In genomic region chr9:137221477-137222111, GRCh38 we compare ENCODE assay signal across 10 cellular contexts. TPM values are rescaled to one million over a fixed set of nuclear protein-coding genes. Genes with fewer than 3 reads are reported as not detected.
A peak's percentile ranks its signal among the peaks of the same experiment; 100 is the strongest.
DNase-seq lines count a peak whose midpoint lies in the region; ATAC-seq, FAIRE-seq and TF ChIP-seq lines count a peak whose summit lies in the region.
"Had no signal": no experiment of that assay in that cellular context is flagged by ENCODE, and none has a peak within 500 bp of the region (broad histone marks: within the 10 kb centered on the region; RNA-seq: fewer than 3 reads in every experiment).

No MANE protein-coding gene starts in this region.

- H3K4me2 ChIP-seq in DOHH2 (ENCODE audit: low read length) = peak overlapping the region; percentile 55
- peak overlapping the region; percentile 39; the same call in 1 of the 2 replicates for H3K4me2 ChIP-seq in IMR-90 (ENCODE audit: low read depth, low read length)
- H3K4me2 ChIP-seq in H1 (ENCODE audit: insufficient read depth in 1 of 2, low read depth in 2 of 2, low read length in 2 of 2) = peak overlapping the region; percentile 77 to 82
- H3K4me2 ChIP-seq in parathyroid adenoma (ENCODE audit: low read length) = peak overlapping the region; percentile 72

- H3K36me3 ChIP-seq in DOHH2 (ENCODE audit: control insufficient read depth, low read length) (peaks cover 6% of the 10 kb centered on the region), IMR-90 (ENCODE audit: control insufficient read depth, insufficient read depth, low read length) (peaks cover 4% of the 10 kb centered on the region), H1 (ENCODE audit: control insufficient read depth in 2 of 4, insufficient read depth in 4 of 4, low read length in 3 of 4) (peaks cover 0 to 2% (median 0%) of the 10 kb centered on the region in 4 experiments; a peak in 2 of 8 replicates), parathyroid adenoma (ENCODE audit: control insufficient read depth, insufficient read depth, low read length) (no peaks in the 10 kb centered on the region)

- TF ChIP-seq POLR2A in IMR-90 (IDR thresholded peaks at IDR 0.05; ENCODE audit: low read depth, low read length) = no peak
- no peak for TF ChIP-seq POLR2A in H1 (IDR thresholded peaks at IDR 0.05; ENCODE audit: control extremely low read depth in 1 of 2, low read depth in 2 of 2, low read length in 2 of 2)

- H3K23ac ChIP-seq in IMR-90 (ENCODE audit: low read depth, low read length) = no peak overlapping the region
- no peak overlapping the region for H3K23ac ChIP-seq in H1 (ENCODE audit: insufficient read length)

- TF ChIP-seq EP300 in H1 (IDR thresholded peaks at IDR 0.05; ENCODE audit: borderline replicate concordance in 1 of 2, low read depth in 2 of 2, low read length in 2 of 2) = no peak

- H2BK5ac ChIP-seq in IMR-90 (ENCODE audit: low read depth, low read length, poor library complexity, severe bottlenecking) (no peak overlapping the region), H1 (ENCODE audit: low read depth, low read length) (no peak overlapping the region; the same call in 1 of the 2 replicates)

- TF ChIP-seq RAD21 in IMR-90 (IDR thresholded peaks at IDR 0.05; ENCODE audit: low read length) (no peak), H1 (IDR thresholded peaks at IDR 0.05 in 1 of 2, conservative IDR thresholded peaks at IDR 0.05 in 1 of 2; ENCODE audit: low read depth in 2 of 2, low read length in 2 of 2) (no peak)

- H3K9me2 ChIP-seq in DOHH2 (replicated peaks; ENCODE audit: control insufficient read depth, low read length) = no peaks in the 10 kb centered on the region

- H2AK5ac ChIP-seq in IMR-90 (ENCODE audit: low read depth, low read length) = no peak overlapping the region
- no peak overlapping the region for H2AK5ac ChIP-seq in H1 (ENCODE audit: low read depth, low read length)

- no peak overlapping the region for H3K9ac ChIP-seq in IMR-90 (ENCODE audit: low read depth, low read length)
- H3K9ac ChIP-seq in H1 (replicated peaks in 1 of 4; ENCODE audit: extremely low read depth in 1 of 4, low read depth in 3 of 4, low read length in 3 of 4) = no peak overlapping the region
- no peak overlapping the region for H3K9ac ChIP-seq in parathyroid adenoma

- no peak for FAIRE-seq in H1 (lab: Jason Lieb, UNC)

- in situ Hi-C loops in IMR-90 (cut with MboI; ENCODE audit: low sequenced_read_pairs) = no loop called here

- peak overlapping the region; percentile 78 for H2AK9ac ChIP-seq in IMR-90 (replicated peaks; ENCODE audit: low read depth, low read length, poor library complexity)

- H3K23me2 ChIP-seq in H1 (ENCODE audit: low read depth, low read length) = peaks cover 18% of the 10 kb centered on the region; the same call in 1 of the 2 replicates

- no peak overlapping the region for H2BK20ac ChIP-seq in IMR-90 (ENCODE audit: low read depth, low read length)
- H2BK20ac ChIP-seq in H1 (ENCODE audit: low read length) = no peak overlapping the region

- H4K20me1 ChIP-seq in DOHH2 (ENCODE audit: control insufficient read depth, insufficient read depth, low read depth, low read length) = no peaks in the 10 kb centered on the region
- no peaks in the 10 kb centered on the region for H4K20me1 ChIP-seq in IMR-90 (ENCODE audit: insufficient read depth, low read length)
- H4K20me1 ChIP-seq in H1 (replicated peaks in 1 of 2; ENCODE audit: control insufficient read depth in 1 of 2, insufficient read depth in 2 of 2, low read length in 2 of 2) = peaks cover 0 to 7% of the 10 kb centered on the region in 2 experiments

- H2BK120ac ChIP-seq in IMR-90 (ENCODE audit: low read depth, low read length) = no peak overlapping the region
- no peak overlapping the region for H2BK120ac ChIP-seq in H1 (replicated peaks; ENCODE audit: low read depth, low read length)

- H3K4me3 ChIP-seq in DOHH2 (ENCODE audit: low read length) = peak overlapping the region; percentile 65
- peak overlapping the region; percentile 25 for H3K4me3 ChIP-seq in IMR-90 (ENCODE audit: insufficient read depth, low read depth, low read length)
- H3K4me3 ChIP-seq in H1 (ENCODE audit: extremely low read depth in 1 of 4, insufficient read depth in 2 of 4, low read depth in 3 of 4, low read length in 4 of 4) = peak overlapping the region; percentile 32 to 67 (median 48)
- peak overlapping the region; percentile 44 for H3K4me3 ChIP-seq in parathyroid adenoma (ENCODE audit: low read depth, low read length)

- H2BK15ac ChIP-seq in IMR-90 (ENCODE audit: low read depth, low read length) = no peak overlapping the region
- H2BK15ac ChIP-seq in H1 (ENCODE audit: low read length) = no peak overlapping the region

- no peak overlapping the region for H4K91ac ChIP-seq in IMR-90 (ENCODE audit: insufficient read depth, low read depth, low read length)
- H4K91ac ChIP-seq in H1 (replicated peaks; ENCODE audit: insufficient read length, low read length) = no peak overlapping the region

- no peaks in the 10 kb centered on the region for H3K27me3 ChIP-seq in DOHH2 (ENCODE audit: control insufficient read depth, low read length)
- no peaks in the 10 kb centered on the region for H3K27me3 ChIP-seq in IMR-90 (ENCODE audit: control insufficient read depth, insufficient read depth, low read length)
- no peaks in the 10 kb centered on the region; a peak in 2 of 7 replicates for H3K27me3 ChIP-seq in H1 (replicated peaks in 1 of 4; ENCODE audit: control insufficient read depth in 3 of 4, extremely low read depth in 1 of 4, insufficient read depth in 3 of 4, low read length in 3 of 4)
- H3K27me3 ChIP-seq in parathyroid adenoma (ENCODE audit: control insufficient read depth, insufficient read depth, low read length) = no peaks in the 10 kb centered on the region

- no peak overlapping the region for H4K8ac ChIP-seq in IMR-90 (ENCODE audit: low read depth in 2 of 2, low read length in 2 of 2)
- no peak overlapping the region; the same call in 1 of the 2 replicates for H4K8ac ChIP-seq in H1 (ENCODE audit: extremely low read depth, insufficient read depth, low read length)

- CTCF ChIA-PET in IMR-90 (lab: Yijun Ruan, JAX) (no interaction called here), H1 (lab: Charles Lee; ENCODE audit: partially characterized antibody) (interaction anchor here (0.6 to 20.2 kb wide), 8 partner anchors 11 to 196 kb away, joined by 3 to 204 read pairs (median 4); partner anchors contain the start of genes ANAPC2, SSNA1 and TUBB4B)

- no peaks in the 10 kb centered on the region for H3K9me3 ChIP-seq in DOHH2 (ENCODE audit: control insufficient read depth, insufficient read depth, low read length)
- H3K9me3 ChIP-seq in IMR-90 (ENCODE audit: control insufficient read depth, insufficient read depth, low read length) = no peaks in the 10 kb centered on the region
- H3K9me3 ChIP-seq in H1 (ENCODE audit: insufficient read depth in 2 of 2, low read depth in 1 of 2, low read length in 1 of 2) = no peaks in the 10 kb centered on the region
- H3K9me3 ChIP-seq in parathyroid adenoma (ENCODE audit: control insufficient read depth, low read length) = no peaks in the 10 kb centered on the region

- no peak overlapping the region for H3K56ac ChIP-seq in IMR-90 (ENCODE audit: extremely low read depth, insufficient read depth, low read length)
- H3K56ac ChIP-seq in H1 (replicated peaks; ENCODE audit: insufficient read length, low read depth, low read length) = no peak overlapping the region

- 9% methylated on average over 18 of the region's 61 CpGs; no CpG with 5 or more reads in 1 of the 2 experiments for WGBS in IMR-90 (ENCODE audit: extremely low coverage in 2 of 2, insufficient read length in 1 of 2), 2 experiments
- WGBS in H1 (ENCODE audit: extremely low coverage in 1 of 2, insufficient coverage in 1 of 2, insufficient read length in 1 of 2, insufficient replicate concordance in 2 of 2, low coverage in 1 of 2, low lambda C conversion rate in 2 of 2, missing lambda C conversion rate in 1 of 2), 2 experiments = no CpG with 5 or more reads among the region's 61 CpGs

- H3K79me1 ChIP-seq in IMR-90 (ENCODE audit: low read depth in 1 of 2, low read length in 2 of 2) (peaks cover 0 to 4% of the 10 kb centered on the region in 2 experiments; a peak in 1 of 4 replicates), H1 (ENCODE audit: low read depth, low read length) (no peaks in the 10 kb centered on the region)

- no peak for TF ChIP-seq CTCF in DOHH2 (IDR thresholded peaks at IDR 0.05; ENCODE audit: low read depth, low read length, poor library complexity, severe bottlenecking)
- TF ChIP-seq CTCF in IMR-90 (conservative IDR thresholded peaks at IDR 0.05; ENCODE audit: low read depth, low read length) = no peak
- TF ChIP-seq CTCF in H1 (IDR thresholded peaks at IDR 0.05; ENCODE audit: control extremely low read depth in 1 of 3, insufficient read depth in 1 of 3, low read depth in 1 of 3, low read length in 3 of 3) = no peak
- TF ChIP-seq CTCF in parathyroid adenoma (IDR thresholded peaks at IDR 0.05) = no peak

- H3K14ac ChIP-seq in IMR-90 (replicated peaks; ENCODE audit: low read depth, low read length) (no peak overlapping the region), H1 (ENCODE audit: insufficient read length) (no peak overlapping the region)

- no peak for DNase-seq in IMR-90
- DNase-seq in H1 (ENCODE audit: low read depth in 1 of 2, low spot score in 2 of 2) = peak in 1 of 2 experiments; percentile 77
- no peak for DNase-seq in DMS114 treated with DMSO at 0.1 percent for 48 hours (lab: John Stamatoyannopoulos, UW; ENCODE audit: unreplicated experiment)
- DNase-seq in GDM1 (lab: John Stamatoyannopoulos, UW) = no peak
- DNase-seq in COLO829 (ENCODE audit: low spot score) = no peak
- DNase-seq: NCI-H774 had no signal

- no peak overlapping the region for H3K4ac ChIP-seq in IMR-90 (ENCODE audit: low read depth, low read length)
- H3K4ac ChIP-seq in H1 (replicated peaks; ENCODE audit: insufficient read length, low read depth, low read length) = no peak overlapping the region

- POLR2A ChIA-PET in IMR-90 (lab: Charles Lee; ENCODE audit: unreplicated experiment) (interaction anchor here (1.1 kb wide), 1 partner anchor 19 kb away, joined by 3 read pairs; no protein-coding TSS in a partner anchor), H1 (lab: Charles Lee; ENCODE audit: partially characterized antibody) (interaction anchor here (1.1 to 69.9 kb wide), 4 partner anchors 14 to 82 kb away, joined by 3 to 1462 read pairs (median 106); partner anchors contain the start of genes ANAPC2, NDOR1, NELFB and SSNA1)

- H3K18ac ChIP-seq in IMR-90 (ENCODE audit: low read depth, low read length) (no peak overlapping the region), H1 (ENCODE audit: extremely low read depth, low read length) (peak overlapping the region; percentile 87)

- H3K79me2 ChIP-seq in DOHH2 (ENCODE audit: control insufficient read depth, low read length) (peaks cover 5% of the 10 kb centered on the region), H1 (ENCODE audit: control insufficient read depth in 1 of 2, insufficient read depth in 2 of 2, low read length in 2 of 2) (no peaks in the 10 kb centered on the region), parathyroid adenoma (no peaks in the 10 kb centered on the region)

- no peak for ATAC-seq in IMR-90 (ENCODE audit: low read depth)
- ATAC-seq in HG03439 (IDR thresholded peaks at IDR 0.05; ENCODE audit: unreplicated experiment) = no peak

- no peak overlapping the region for H2BK12ac ChIP-seq in H1 (ENCODE audit: low read depth, low read length)

- H2AFZ ChIP-seq in IMR-90 (replicated peaks; ENCODE audit: low read length, poor library complexity) = peak overlapping the region; percentile 90
- H2AFZ ChIP-seq in H1 (ENCODE audit: low read length) = no peak overlapping the region
- no peak overlapping the region for H2AFZ ChIP-seq in parathyroid adenoma

- peaks cover 27% of the 10 kb centered on the region for H3K4me1 ChIP-seq in DOHH2 (ENCODE audit: control insufficient read depth, low read length)
- H3K4me1 ChIP-seq in IMR-90 (ENCODE audit: control insufficient read depth, insufficient read depth, low read length) = peaks cover 17% of the 10 kb centered on the region
- peaks cover 0 to 18% (median 12%) of the 10 kb centered on the region in 4 experiments; a peak in 5 of 7 replicates for H3K4me1 ChIP-seq in H1 (replicated peaks in 1 of 4; ENCODE audit: control insufficient read depth in 3 of 4, insufficient read depth in 4 of 4, low read length in 3 of 4)
- H3K4me1 ChIP-seq in parathyroid adenoma = peaks cover 2% of the 10 kb centered on the region

- peaks cover 6% of the 10 kb centered on the region for H3F3A ChIP-seq in DOHH2 (ENCODE audit: control insufficient read depth, insufficient read depth)

- dilution Hi-C loops in IMR-90 (cut with HindIII; ENCODE audit: low sequenced_read_pairs, unreplicated experiment) = no loop called here

- no peak overlapping the region for H4K5ac ChIP-seq in IMR-90 (ENCODE audit: low read depth, low read length)
- H4K5ac ChIP-seq in H1 (ENCODE audit: insufficient read length, low read depth, low read length) = no peak overlapping the region

- no TSS peak for BruUV-seq in IMR-90 (replicated peaks; lab: Mats Ljungman, UMichigan)

- intact Hi-C loops in IMR-90 (cut with micrococcal nuclease) = no loop called here

- no peak overlapping the region for H3K27ac ChIP-seq in DOHH2 (ENCODE audit: low read depth, low read length)
- H3K27ac ChIP-seq in IMR-90 (ENCODE audit: insufficient read depth, low read length) = no peak overlapping the region
- no peak overlapping the region for H3K27ac ChIP-seq in H1 (ENCODE audit: low read depth, low read length)
- no peak overlapping the region for H3K27ac ChIP-seq in parathyroid adenoma

- H3K9me1 ChIP-seq in IMR-90 (ENCODE audit: insufficient read depth, low read length) = peaks cover 3% of the 10 kb centered on the region; the same call in 1 of the 2 replicates

RNA-seq across cellular contexts. Expression of gene RNF208, which starts 0.4 kb away (rescaled TPM):
- not detected in 2 replicates for total RNA-seq in IMR-90 (2012; rRNA removed)
- polyA plus RNA-seq in IMR-90 (2012; rRNA removed) = 1.2 and 1.6 TPM in 2 replicates
- 1.3 and 3.7 TPM in 2 replicates for polyA plus RNA-seq in IMR-90 (2012; cell fraction: cytosol; rRNA removed)
- polyA plus RNA-seq in IMR-90 (2012; cell fraction: nucleus; rRNA removed; ENCODE audit: low replicate concordance) = 3.4 and 10.0 TPM in 2 replicates
- total RNA-seq in H1 (2021; fragmentation: NEBNext Ultra II Directional; extraction: Animal tissue kit (Norgen Biotek cat#: 25700)) = 7.7 and 8.9 TPM in 2 replicates
- 2.7 and 4.8 TPM in 2 replicates for polyA plus RNA-seq in H1 (2011; rRNA removed)
- polyA plus RNA-seq in H1 (2011; cell fraction: cytosol; rRNA removed) = 0.97 TPM
- 6.6 TPM for polyA plus RNA-seq in H1 (2011; cell fraction: nucleus; rRNA removed)
- 3.9 to 11.3 TPM (median 9.7 TPM) in 4 replicates for polyA plus RNA-seq in H1 (2012, experiment 1 of 2)
- polyA plus RNA-seq in H1 (2012, experiment 2 of 2) = 7.4 TPM
- 9.7 TPM for polyA plus RNA-seq in H1 (2013, experiment 1 of 2)
- polyA plus RNA-seq in H1 (2013, experiment 2 of 2) = 9.6 TPM
- 0.22 and 0.49 TPM in 2 replicates for polyA minus RNA-seq in H1 (2011; rRNA and poly(A)+ RNA removed)
- 6.2 TPM for polyA minus RNA-seq in H1 (2011; cell fraction: cytosol; rRNA and poly(A)+ RNA removed)
- polyA minus RNA-seq in H1 (2011; cell fraction: nucleus; rRNA and poly(A)+ RNA removed) = 1.8 TPM

RNA-seq across cellular contexts. Expression of gene CYSRT1, which starts 3.4 kb away (rescaled TPM):
- 0.18 TPM in 1 of 2 replicates, not detected in the other for total RNA-seq in IMR-90 (2012; rRNA removed)
- polyA plus RNA-seq in IMR-90 (2012; rRNA removed) (0.84 and 0.93 TPM in 2 replicates), H1 (2011; rRNA removed) (6.5 and 7.6 TPM in 2 replicates)
- 1.1 and 1.6 TPM in 2 replicates for polyA plus RNA-seq in IMR-90 (2012; cell fraction: cytosol; rRNA removed)
- 1.1 and 2.5 TPM in 2 replicates for polyA plus RNA-seq in IMR-90 (2012; cell fraction: nucleus; rRNA removed; ENCODE audit: low replicate concordance)
- total RNA-seq in H1 (2021; fragmentation: NEBNext Ultra II Directional; extraction: Animal tissue kit (Norgen Biotek cat#: 25700)) = 1.0 and 1.6 TPM in 2 replicates
- polyA plus RNA-seq in H1 (2011; cell fraction: cytosol; rRNA removed) = 5.1 TPM
- polyA plus RNA-seq in H1 (2011; cell fraction: nucleus; rRNA removed) = 6.3 TPM
- polyA plus RNA-seq in H1 (2012, experiment 1 of 2) = 1.6 to 3.3 TPM (median 2.5 TPM) in 4 replicates
- polyA plus RNA-seq in H1 (2012, experiment 2 of 2) = 1.6 TPM
- 1.9 TPM for polyA plus RNA-seq in H1 (2013, experiment 1 of 2)
- 1.6 TPM for polyA plus RNA-seq in H1 (2013, experiment 2 of 2)
- polyA minus RNA-seq in H1 (2011; rRNA and poly(A)+ RNA removed) = 0.66 and 1.0 TPM in 2 replicates
- 3.2 TPM for polyA minus RNA-seq in H1 (2011; cell fraction: cytosol; rRNA and poly(A)+ RNA removed)
- 3.0 TPM for polyA minus RNA-seq in H1 (2011; cell fraction: nucleus; rRNA and poly(A)+ RNA removed)

RNA-seq across cellular contexts. Expression of gene RNF224, which starts 5.7 kb away (rescaled TPM):
- total RNA-seq in IMR-90 (2012; rRNA removed) = not detected in 2 replicates
- polyA plus RNA-seq in IMR-90 (2012; rRNA removed) = not detected in 2 replicates
- not detected in 2 replicates for polyA plus RNA-seq in IMR-90 (2012; cell fraction: cytosol; rRNA removed)
- 0.12 TPM in 1 of 2 replicates, not detected in the other for polyA plus RNA-seq in IMR-90 (2012; cell fraction: nucleus; rRNA removed; ENCODE audit: low replicate concordance)
- 0.17 TPM in 1 of 2 replicates, not detected in the other for total RNA-seq in H1 (2021; fragmentation: NEBNext Ultra II Directional; extraction: Animal tissue kit (Norgen Biotek cat#: 25700))
- polyA plus RNA-seq in H1 (2011; rRNA removed) = 0.24 and 0.25 TPM in 2 replicates
- polyA plus RNA-seq in H1 (2011; cell fraction: cytosol; rRNA removed) = 0.10 TPM
- polyA plus RNA-seq in H1 (2011; cell fraction: nucleus; rRNA removed) = 0.58 TPM
- polyA plus RNA-seq in H1 (2012, experiment 1 of 2) = 0.19 to 0.48 TPM (median 0.29 TPM) in 4 replicates
- 0.21 TPM for polyA plus RNA-seq in H1 (2012, experiment 2 of 2)
- 0.22 TPM for polyA plus RNA-seq in H1 (2013, experiment 1 of 2)
- polyA plus RNA-seq in H1 (2013, experiment 2 of 2) = 0.15 TPM
- 0.09 and 0.12 TPM in 2 replicates for polyA minus RNA-seq in H1 (2011; rRNA and poly(A)+ RNA removed)
- polyA minus RNA-seq in H1 (2011; cell fraction: cytosol; rRNA and poly(A)+ RNA removed) = not detected
- 1.00 TPM for polyA minus RNA-seq in H1 (2011; cell fraction: nucleus; rRNA and poly(A)+ RNA removed)
- total RNA-seq: subcutaneous adipose tissue had no signal

RNA-seq across cellular contexts. Expression of gene SLC34A3, which starts 9.1 kb away (rescaled TPM):
- total RNA-seq in IMR-90 (2012; rRNA removed) = not detected in 2 replicates
- not detected in 2 replicates for polyA plus RNA-seq in IMR-90 (2012; rRNA removed)
- polyA plus RNA-seq in IMR-90 (2012; cell fraction: cytosol; rRNA removed) = not detected in 2 replicates
- polyA plus RNA-seq in IMR-90 (2012; cell fraction: nucleus; rRNA removed; ENCODE audit: low replicate concordance) = 0.09 TPM in 1 of 2 replicates, not detected in the other
- not detected in 2 replicates for total RNA-seq in H1 (2021; fragmentation: NEBNext Ultra II Directional; extraction: Animal tissue kit (Norgen Biotek cat#: 25700))
- 0.06 and 0.08 TPM in 2 replicates for polyA plus RNA-seq in H1 (2011; rRNA removed)
- 0.09 TPM for polyA plus RNA-seq in H1 (2011; cell fraction: cytosol; rRNA removed)
- 0.33 TPM for polyA plus RNA-seq in H1 (2011; cell fraction: nucleus; rRNA removed)
- polyA plus RNA-seq in H1 (2012, experiment 1 of 2) = 0.13 to 0.22 TPM (median 0.19 TPM) in 3 of 4 replicates, not detected in the other
- polyA plus RNA-seq in H1 (2012, experiment 2 of 2) = not detected
- 0.04 TPM for polyA plus RNA-seq in H1 (2013, experiment 1 of 2)
- 0.07 TPM for polyA plus RNA-seq in H1 (2013, experiment 2 of 2)
- not detected in 2 replicates for polyA minus RNA-seq in H1 (2011; rRNA and poly(A)+ RNA removed)
- not detected for polyA minus RNA-seq in H1 (2011; cell fraction: cytosol; rRNA and poly(A)+ RNA removed)
- polyA minus RNA-seq in H1 (2011; cell fraction: nucleus; rRNA and poly(A)+ RNA removed) = not detected
- total RNA-seq: subcutaneous adipose tissue had no signal

RNA-seq across cellular contexts. Expression of gene NDOR1, which starts 16.1 kb away (rescaled TPM):
- total RNA-seq in IMR-90 (2012; rRNA removed) = 0.90 and 1.1 TPM in 2 replicates
- polyA plus RNA-seq in IMR-90 (2012; rRNA removed) (10.6 and 14.0 TPM in 2 replicates), H1 (2011; rRNA removed) (25.7 and 42.4 TPM in 2 replicates)
- 4.5 and 5.9 TPM in 2 replicates for polyA plus RNA-seq in IMR-90 (2012; cell fraction: cytosol; rRNA removed)
- polyA plus RNA-seq in IMR-90 (2012; cell fraction: nucleus; rRNA removed; ENCODE audit: low replicate concordance) = 35.3 and 101 TPM in 2 replicates
- 32.3 and 33.2 TPM in 2 replicates for total RNA-seq in H1 (2021; fragmentation: NEBNext Ultra II Directional; extraction: Animal tissue kit (Norgen Biotek cat#: 25700))
- polyA plus RNA-seq in H1 (2011; cell fraction: cytosol; rRNA removed) = 18.7 TPM
- 128 TPM for polyA plus RNA-seq in H1 (2011; cell fraction: nucleus; rRNA removed)
- 19.7 to 28.2 TPM (median 25.1 TPM) in 4 replicates for polyA plus RNA-seq in H1 (2012, experiment 1 of 2)
- 21.2 TPM for polyA plus RNA-seq in H1 (2012, experiment 2 of 2)
- 27.2 TPM for polyA plus RNA-seq in H1 (2013, experiment 1 of 2)
- polyA plus RNA-seq in H1 (2013, experiment 2 of 2) = 25.0 TPM
- 7.9 TPM in 2 replicates for polyA minus RNA-seq in H1 (2011; rRNA and poly(A)+ RNA removed)
- polyA minus RNA-seq in H1 (2011; cell fraction: cytosol; rRNA and poly(A)+ RNA removed) = 15.5 TPM
- polyA minus RNA-seq in H1 (2011; cell fraction: nucleus; rRNA and poly(A)+ RNA removed) = 25.5 TPM
